ENCODE assay signal across 10 cellular contexts in genomic region chr10:61613665-61614064, GRCh38. TPM values are rescaled to one million over a fixed set of nuclear protein-coding genes. Genes with fewer than 3 reads are reported as not detected.
"Had no signal": no experiment of that assay in that cellular context is flagged by ENCODE, and none has a peak within 500 bp of the region (broad histone marks: within the 10 kb centered on the region; RNA-seq: fewer than 3 reads in every experiment).

No MANE protein-coding gene starts in this region.

- H3K27me3 Mint-ChIP-seq: IgD-negative memory B cell had no signal

- DNase-seq: IMR-90, KBM-7, KG1 had no signal

- H3K27ac ChIP-seq: HL-60, KMS-11 had no signal

- ATAC-seq: HepG2, K562 had no signal

- H3K4me3 ChIP-seq: K562 had no signal

- H3K36me3 Mint-ChIP-seq: IgD-negative memory B cell had no signal

- H3K9me3 Mint-ChIP-seq: IgD-negative memory B cell had no signal

- H3K4me3 Mint-ChIP-seq: IgD-negative memory B cell had no signal

RNA-seq across cellular contexts. Expression of gene CABCOCO1, which starts 49.1 kb away (rescaled TPM):
- total RNA-seq: HepG2, HT-29, HT1080, K562 had no signal
- polyA plus RNA-seq: HepG2, IgD-negative memory B cell had no signal
